In genomic region chr3:10353160-10353559, GRCh38 we compare ENCODE assay signal across 22 cellular contexts. TPM values are rescaled to one million over a fixed set of nuclear protein-coding genes. Genes with fewer than 3 reads are reported as not detected.
A peak's percentile ranks its signal among the peaks of the same experiment; 100 is the strongest.
DNase-seq lines count a peak whose midpoint lies in the region; ATAC-seq and TF ChIP-seq lines count a peak whose summit lies in the region.
"Had no signal": no experiment of that assay in that cellular context is flagged by ENCODE, and none has a peak within 500 bp of the region (broad histone marks: within the 10 kb centered on the region; RNA-seq: fewer than 3 reads in every experiment).

No MANE protein-coding gene starts in this region.

- peak overlapping the region; percentile 68 for H3K4me2 ChIP-seq in skeletal muscle satellite cell (ENCODE audit: low read length)

- peak overlapping the region; percentile 68 for H3K9ac ChIP-seq in skeletal muscle satellite cell (ENCODE audit: low read depth, low read length)

- H3K4me3 ChIP-seq in astrocyte of the spinal cord (ENCODE audit: low read depth, low read length) (no peak overlapping the region), skeletal muscle satellite cell (ENCODE audit: low read length) (no peak overlapping the region)
- H3K4me3 ChIP-seq: left lung, transverse colon had no signal

- H3K4me3 Mint-ChIP-seq in glutamatergic neuron (ENCODE audit: unreplicated experiment) (no peak overlapping the region), T-helper 17 cell (no peak overlapping the region)
- H3K4me3 Mint-ChIP-seq: activated CD8-positive, alpha-beta memory T cell treated with anti-CD3 and anti-CD28 coated beads, Interleukin-2, amount 10 ng/mL, durations not matched to agents 7 days and 5 days; activated naive CD4-positive, alpha-beta T cell treated with anti-CD3 and anti-CD28 coated beads, Interleukin-2, amount 10 ng/mL, durations not matched to agents 7 days and 5 days; activated T-helper 1 cell treated with anti-CD3 and anti-CD28 coated beads, Interleukin-12 subunit alpha, Interleukin-12 subunit beta, Interleukin-2, Interleukin-4 antibody, amounts not matched to agents 30 ng/mL and 10 ng/mL and 1 ng/mL, durations not matched to agents 14 hours and 24 hours and 36 hours; CD4-positive, CD25-positive, alpha-beta regulatory T cell; WTC11 had no signal

- no peaks in the 10 kb centered on the region for H3K36me3 ChIP-seq in skeletal muscle satellite cell (ENCODE audit: insufficient read depth, low read length)
- H3K36me3 ChIP-seq: left lung, transverse colon had no signal

- H3K27ac Mint-ChIP-seq in glutamatergic neuron (ENCODE audit: unreplicated experiment), result peak overlapping the region; percentile 62
- no peak overlapping the region for H3K27ac Mint-ChIP-seq in T-helper 17 cell
- H3K27ac Mint-ChIP-seq: activated CD8-positive, alpha-beta memory T cell treated with anti-CD3 and anti-CD28 coated beads, Interleukin-2, amount 10 ng/mL, durations not matched to agents 7 days and 5 days; activated naive CD4-positive, alpha-beta T cell treated with anti-CD3 and anti-CD28 coated beads, Interleukin-2, amount 10 ng/mL, durations not matched to agents 7 days and 5 days; activated T-helper 1 cell treated with anti-CD3 and anti-CD28 coated beads, Interleukin-12 subunit alpha, Interleukin-12 subunit beta, Interleukin-2, Interleukin-4 antibody, amounts not matched to agents 30 ng/mL and 10 ng/mL and 1 ng/mL, durations not matched to agents 14 hours and 24 hours and 36 hours; CD4-positive, CD25-positive, alpha-beta regulatory T cell; WTC11 had no signal

- in situ Hi-C loops in astrocyte of the spinal cord (cut with HindIII; ENCODE audit: low sequenced_read_pairs), result no loop called here

- H3K27me3 Mint-ChIP-seq in glutamatergic neuron (ENCODE audit: unreplicated experiment) (peaks cover 8% of the 10 kb centered on the region), T-helper 17 cell (peaks cover 26% of the 10 kb centered on the region)
- H3K27me3 Mint-ChIP-seq: CD4-positive, CD25-positive, alpha-beta regulatory T cell had no signal

- peak; percentile 1 for TF ChIP-seq CTCF in astrocyte of the spinal cord (IDR thresholded peaks at IDR 0.05; ENCODE audit: low read depth, low read length)
- no peak for TF ChIP-seq CTCF in glutamatergic neuron (IDR thresholded peaks at IDR 0.05; ENCODE audit: partially characterized antibody, unreplicated experiment)
- no peak for TF ChIP-seq CTCF in foreskin keratinocyte (conservative IDR thresholded peaks at IDR 0.05)

- no peaks in the 10 kb centered on the region for H3K9me3 ChIP-seq in skeletal muscle satellite cell (replicated peaks; ENCODE audit: low read length)
- no peaks in the 10 kb centered on the region for H3K9me3 ChIP-seq in T-helper 17 cell (ENCODE audit: control insufficient read depth, low read length, poor library complexity, severe bottlenecking)
- H3K9me3 ChIP-seq: left lung, transverse colon had no signal

- H3K9me3 Mint-ChIP-seq in glutamatergic neuron (ENCODE audit: unreplicated experiment), result peaks cover 12% of the 10 kb centered on the region
- H3K9me3 Mint-ChIP-seq: activated naive CD4-positive, alpha-beta T cell treated with anti-CD3 and anti-CD28 coated beads, Interleukin-2, amount 10 ng/mL, durations not matched to agents 7 days and 5 days; activated T-helper 1 cell treated with anti-CD3 and anti-CD28 coated beads, Interleukin-12 subunit alpha, Interleukin-12 subunit beta, Interleukin-2, Interleukin-4 antibody, amounts not matched to agents 30 ng/mL and 10 ng/mL and 1 ng/mL, durations not matched to agents 14 hours and 24 hours and 36 hours; CD4-positive, CD25-positive, alpha-beta regulatory T cell; WTC11 had no signal

- DNase-seq in EH (ENCODE audit: low read depth) (peak; percentile 26), astrocyte of the spinal cord (ENCODE audit: low read depth, low spot score) (peak; percentile 27), glutamatergic neuron (no peak), T-helper 17 cell (no peak), NCI-H524 (lab: John Stamatoyannopoulos, UW) (no peak), foreskin keratinocyte (no peak)
- DNase-seq: activated CD4-positive, alpha-beta T cell treated with anti-CD3 and anti-CD28 coated beads, Interleukin-2, amount 50 U/mL, for 1 hour; activated CD8-positive, alpha-beta memory T cell treated with anti-CD3 and anti-CD28 coated beads, Interleukin-2, amount 10 ng/mL, durations not matched to agents 7 days and 5 days; activated naive CD4-positive, alpha-beta T cell treated with anti-CD3 and anti-CD28 coated beads, Interleukin-2, amount 10 ng/mL, durations not matched to agents 7 days and 5 days; CD4-positive, CD25-positive, alpha-beta regulatory T cell; cortex of kidney; DND-41; Karpas-422; NCI-H446 treated with DMSO at 0.1 percent for 48 hours; occipital lobe; SHP77 treated with DMSO at 0.1 percent for 48 hours; stimulated activated CD4-positive, alpha-beta T cell treated with anti-CD3 and anti-CD28 coated beads, Interleukin-2, amount 100 ng/mL, for 48 hours; transverse colon had no signal

- H3K27ac ChIP-seq in foreskin keratinocyte, result no peak overlapping the region
- H3K27ac ChIP-seq: left lung, transverse colon had no signal

- H3K36me3 Mint-ChIP-seq in glutamatergic neuron (ENCODE audit: unreplicated experiment), result no peaks in the 10 kb centered on the region
- H3K36me3 Mint-ChIP-seq in T-helper 17 cell (ENCODE audit: low read depth), result peaks cover 2% of the 10 kb centered on the region
- H3K36me3 Mint-ChIP-seq: activated CD8-positive, alpha-beta memory T cell treated with anti-CD3 and anti-CD28 coated beads, Interleukin-2, amount 10 ng/mL, durations not matched to agents 7 days and 5 days; activated naive CD4-positive, alpha-beta T cell treated with anti-CD3 and anti-CD28 coated beads, Interleukin-2, amount 10 ng/mL, durations not matched to agents 7 days and 5 days; CD4-positive, CD25-positive, alpha-beta regulatory T cell; WTC11 had no signal

- H3K4me1 ChIP-seq in skeletal muscle satellite cell (ENCODE audit: control insufficient read depth, insufficient read depth, low read length) (peaks cover 58% of the 10 kb centered on the region), foreskin keratinocyte (peaks cover 14% of the 10 kb centered on the region)

- H3K4me1 Mint-ChIP-seq in glutamatergic neuron (ENCODE audit: low read depth, unreplicated experiment) (peaks cover 62% of the 10 kb centered on the region), T-helper 17 cell (peaks cover 5% of the 10 kb centered on the region)
- H3K4me1 Mint-ChIP-seq: activated CD8-positive, alpha-beta memory T cell treated with anti-CD3 and anti-CD28 coated beads, Interleukin-2, amount 10 ng/mL, durations not matched to agents 7 days and 5 days; activated naive CD4-positive, alpha-beta T cell treated with anti-CD3 and anti-CD28 coated beads, Interleukin-2, amount 10 ng/mL, durations not matched to agents 7 days and 5 days had no signal

- ATAC-seq in T-helper 17 cell (no peak), foreskin keratinocyte (no peak)
- ATAC-seq: activated CD8-positive, alpha-beta memory T cell treated with anti-CD3 and anti-CD28 coated beads, Interleukin-2, amount 10 ng/mL, durations not matched to agents 7 days and 5 days; left lung; WTC11 had no signal

- H3K27me3 ChIP-seq in skeletal muscle satellite cell (ENCODE audit: control insufficient read depth, insufficient read depth, low read length), result no peaks in the 10 kb centered on the region
- peaks cover 18% of the 10 kb centered on the region for H3K27me3 ChIP-seq in foreskin keratinocyte
- H3K27me3 ChIP-seq: transverse colon had no signal

RNA-seq across cellular contexts. Expression of gene SEC13, which starts 32.2 kb away (rescaled TPM):
- total RNA-seq in glutamatergic neuron (ENCODE audit: unreplicated experiment) (109 TPM), T-helper 17 cell (10 to 100 TPM; 87.0 to 88.0 TPM), foreskin keratinocyte (193 and 203 TPM in 2 replicates)
- 229 and 249 TPM in 2 replicates for total RNA-seq in skeletal muscle satellite cell (2012; rRNA removed)
- 205 and 220 TPM in 2 replicates for polyA plus RNA-seq in foreskin keratinocyte

Comparison
In these comparisons a context has a peak if more than half of its experiments do, and no peak if none do; other contexts are left out.
1. DNase-seq: peak in EH (single experiment) and astrocyte of the spinal cord (single experiment); none in glutamatergic neuron (single experiment), T-helper 17 cell (0 of 3), NCI-H524 (0 of 2) and foreskin keratinocyte (0 of 2).